In the genomic region with DNA sequence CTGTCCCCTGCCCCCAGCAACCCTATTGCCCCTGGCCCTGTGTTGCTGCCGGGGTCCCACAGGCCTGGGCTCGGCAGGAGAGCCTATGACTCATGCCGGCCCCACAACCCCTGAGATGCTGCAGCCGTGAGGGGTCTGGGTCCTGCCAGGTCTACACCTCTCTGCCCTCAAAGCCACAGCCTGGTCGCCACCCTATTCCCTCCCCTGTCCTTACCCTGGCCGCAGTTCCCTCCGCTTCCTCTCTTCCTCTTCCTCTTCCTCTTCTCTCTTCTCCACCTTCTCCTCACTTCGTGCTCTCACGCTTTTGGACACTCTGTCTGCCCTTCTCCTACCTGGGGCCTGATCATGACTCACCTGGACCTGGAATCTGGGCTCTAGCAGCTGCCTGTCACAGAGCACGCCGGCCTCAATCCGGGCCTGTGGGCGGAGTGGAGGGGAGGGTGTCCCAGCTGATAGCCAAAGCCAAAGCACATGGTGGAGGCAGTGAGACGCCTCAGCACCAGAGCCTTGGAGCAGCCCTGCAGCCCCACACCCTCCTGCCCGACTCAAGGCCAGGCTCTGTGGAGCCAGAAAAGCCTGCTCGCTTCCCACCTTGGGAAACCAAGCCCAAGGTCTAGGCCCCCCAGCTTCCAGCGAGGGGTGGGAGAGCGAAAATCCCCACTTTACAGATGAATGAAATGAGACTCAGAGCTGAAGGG, we compare ENCODE assay signal across 9 cellular contexts. TPM values are rescaled to one million over a fixed set of nuclear protein-coding genes. Genes with fewer than 3 reads are reported as not detected.
DNase-seq lines count a peak whose midpoint lies in the region; ATAC-seq and TF ChIP-seq lines count a peak whose summit lies in the region.
"Had no signal": no experiment of that assay in that cellular context is flagged by ENCODE, and none has a peak within 500 bp of the region (broad histone marks: within the 10 kb centered on the region; RNA-seq: fewer than 3 reads in every experiment).

No MANE protein-coding gene starts in this region.

- no peak overlapping the region for H3K4me3 Mint-ChIP-seq in progenitor cell of endocrine pancreas (ENCODE audit: low read depth)

- no peaks in the 10 kb centered on the region for H3K9me3 Mint-ChIP-seq in progenitor cell of endocrine pancreas (ENCODE audit: low read depth)

- H3K4me1 ChIP-seq in SJSA1 (replicated peaks), result peaks cover 33% of the 10 kb centered on the region

- H3K9me3 ChIP-seq in SJSA1 (replicated peaks), result no peaks in the 10 kb centered on the region

- peak; percentile 15 for DNase-seq in ELR (ENCODE audit: low read depth)
- no peak for DNase-seq in SJSA1 (ENCODE audit: low read depth in 1 of 2, low spot score in 2 of 2)
- DNase-seq in Right ventricle myocardium superior, result peak; percentile 60
- DNase-seq in progenitor cell of endocrine pancreas (ENCODE audit: low spot score, unreplicated experiment), result peak; percentile 10
- DNase-seq in NCI-H82 treated with DMSO at 0.1 percent for 48 hours (lab: John Stamatoyannopoulos, UW; ENCODE audit: unreplicated experiment), result no peak
- DNase-seq in GM19240 (ENCODE audit: insufficient read length, low spot score), result no peak

- H3K27ac Mint-ChIP-seq in progenitor cell of endocrine pancreas, result no peak overlapping the region

- H3K4me3 ChIP-seq in SJSA1, result no peak overlapping the region
- H3K4me3 ChIP-seq: dorsolateral prefrontal cortex had no signal

- ATAC-seq in Right ventricle myocardium superior (ENCODE audit: poor library complexity) (peak; percentile 32), HG02970 (IDR thresholded peaks at IDR 0.05; ENCODE audit: low FRiP score, unreplicated experiment) (no peak), GM18498 (IDR thresholded peaks at IDR 0.05; ENCODE audit: unreplicated experiment) (no peak)

- no peak for TF ChIP-seq CTCF in progenitor cell of endocrine pancreas (IDR thresholded peaks at IDR 0.05; ENCODE audit: unreplicated experiment)

- H3K27ac ChIP-seq in SJSA1, result peak overlapping the region; percentile 74

- H3K27me3 ChIP-seq in SJSA1 (replicated peaks), result no peaks in the 10 kb centered on the region
- H3K27me3 ChIP-seq: dorsolateral prefrontal cortex had no signal

- intact Hi-C loops in Right ventricle myocardium superior (cut with DNase I), result no loop called here

- peaks cover 5% of the 10 kb centered on the region for H3K27me3 Mint-ChIP-seq in progenitor cell of endocrine pancreas

- no peaks in the 10 kb centered on the region for H3K36me3 Mint-ChIP-seq in progenitor cell of endocrine pancreas (ENCODE audit: insufficient read depth)

- H3K4me1 Mint-ChIP-seq in progenitor cell of endocrine pancreas (ENCODE audit: low read depth), result peaks cover 7% of the 10 kb centered on the region

- peaks cover 54% of the 10 kb centered on the region for H3K36me3 ChIP-seq in SJSA1

RNA-seq across cellular contexts. Expression of a gene that starts 26.8 kb away (rescaled TPM):
- total RNA-seq in SJSA1 (2014; rRNA removed; shearing (Covaris generic)), result 1.2 TPM in 1 of 2 replicates, not detected in the other
- total RNA-seq in Right ventricle myocardium superior, result 19.5 TPM
- total RNA-seq in progenitor cell of endocrine pancreas, result not detected in 2 replicates

RNA-seq across cellular contexts. Expression of a gene that starts 42.4 kb away (rescaled TPM):
- 98.6 and 113 TPM in 2 replicates for total RNA-seq in SJSA1 (2014; rRNA removed; shearing (Covaris generic))
- total RNA-seq in Right ventricle myocardium superior (47.0 TPM), progenitor cell of endocrine pancreas (1.2 and 2.3 TPM in 2 replicates)

RNA-seq across cellular contexts. Expression of a gene that starts 53.4 kb away (rescaled TPM):
- total RNA-seq in SJSA1 (2014; rRNA removed; shearing (Covaris generic)), result 0.19 and 1.8 TPM in 2 replicates
- total RNA-seq in Right ventricle myocardium superior (not detected), progenitor cell of endocrine pancreas (0.31 and 0.43 TPM in 2 replicates)

Comparison
In these comparisons a context has a peak if more than half of its experiments do, and no peak if none do; other contexts are left out.
1. DNase-seq: peak in ELR (single experiment), Right ventricle myocardium superior (single experiment) and progenitor cell of endocrine pancreas (single experiment); none in SJSA1 (0 of 2), NCI-H82 treated with DMSO at 0.1 percent for 48 hours (single experiment) and GM19240 (single experiment).
2. RNA of a gene that starts 42.4 kb away (total RNA-seq): 98.6 to 113 TPM in SJSA1 and 47.0 TPM in Right ventricle myocardium superior (single experiment); 1.2 to 2.3 TPM in progenitor cell of endocrine pancreas; every median in the first group is over 10 times any median in the second.